Comparison of ENCODE assay signal across 10 cellular contexts in the genomic region with DNA sequence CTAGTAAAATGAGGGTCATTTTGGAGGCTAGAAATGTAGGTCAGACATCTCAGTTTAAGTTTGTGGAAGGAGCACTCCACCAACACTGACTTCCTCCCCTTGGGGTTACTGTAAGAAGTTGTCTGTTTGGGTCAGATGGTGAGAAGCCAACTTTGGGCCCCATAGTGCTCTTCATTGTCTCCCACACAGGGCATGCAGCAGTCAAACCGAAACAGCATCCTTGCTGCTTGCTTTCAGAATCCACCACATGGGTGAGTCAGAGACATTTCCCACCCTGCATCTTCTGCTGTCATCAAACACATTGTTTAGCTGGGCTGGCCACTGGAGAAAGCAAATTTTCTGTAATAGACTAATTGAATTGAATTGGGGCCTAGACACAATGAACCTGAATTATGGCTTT. TPM values are rescaled to one million over a fixed set of nuclear protein-coding genes. Genes with fewer than 3 reads are reported as not detected.
A peak's percentile ranks its signal among the peaks of the same experiment; 100 is the strongest.
DNase-seq lines count a peak whose midpoint lies in the region; ATAC-seq and TF ChIP-seq lines count a peak whose summit lies in the region.
"Had no signal": no experiment of that assay in that cellular context is flagged by ENCODE, and none has a peak within 500 bp of the region (broad histone marks: within the 10 kb centered on the region; RNA-seq: fewer than 3 reads in every experiment).

No MANE protein-coding gene starts in this region.

- H3K27me3 ChIP-seq in gastrocnemius medialis: no peaks in the 10 kb centered on the region

- no peak overlapping the region for H3K27ac ChIP-seq in gastrocnemius medialis

- no peaks in the 10 kb centered on the region for H3K4me1 ChIP-seq in gastrocnemius medialis

- H3K4me3 ChIP-seq in gastrocnemius medialis: no peak overlapping the region

- no peaks in the 10 kb centered on the region for H3K36me3 ChIP-seq in gastrocnemius medialis

- H3K4me1 Mint-ChIP-seq in activated T-helper 2 cell treated with anti-CD3 and anti-CD28 coated beads, Interferon-gamma antibody, Interleukin-2, Interleukin-4, amounts not matched to agents 10 μg/mL and 5 μg/mL and 100 μg/mL, durations not matched to agents 14 hours and 24 hours and 36 hours (ENCODE audit: low read depth): peaks cover 37% of the 10 kb centered on the region
- peaks cover 2 to 15% of the 10 kb centered on the region in 2 donors for H3K4me1 Mint-ChIP-seq in stimulated activated naive B cell treated with anti-CD40 and anti-IgM and Interleukin-4, amounts not matched to agents 10 μg/mL and 1 μg/mL and 100 μg/mL, for 72 hours

- no peaks in the 10 kb centered on the region for H3K9me3 ChIP-seq in gastrocnemius medialis

- no peak for TF ChIP-seq CTCF in gastrocnemius medialis (IDR thresholded peaks at IDR 0.05 in 4 of 5, conservative IDR thresholded peaks at IDR 0.05 in 1 of 5)

- intact Hi-C loops in activated T-helper 2 cell treated with anti-CD3 and anti-CD28 coated beads, Interferon-gamma antibody, Interleukin-2, Interleukin-4, amounts not matched to agents 10 μg/mL and 5 μg/mL and 100 μg/mL, durations not matched to agents 14 hours and 24 hours and 36 hours (cut with micrococcal nuclease): loop anchor here (1.0 to 10.0 kb wide), 5 partner anchors 28 to 767 kb away; a partner anchor contains a TSS
- intact Hi-C loops in gastrocnemius medialis (cut with DNase I; ENCODE audit: low total_unique reads): no loop called here

- no peak overlapping the region for H3K4me3 Mint-ChIP-seq in activated T-helper 2 cell treated with anti-CD3 and anti-CD28 coated beads, Interferon-gamma antibody, Interleukin-2, Interleukin-4, amounts not matched to agents 10 μg/mL and 5 μg/mL and 100 μg/mL, durations not matched to agents 14 hours and 24 hours and 36 hours (ENCODE audit: low read depth)
- no peak overlapping the region for H3K4me3 Mint-ChIP-seq in stimulated activated naive B cell treated with anti-CD40 and anti-IgM and Interleukin-4, amounts not matched to agents 10 μg/mL and 1 μg/mL and 100 μg/mL, for 72 hours

- DNase-seq in activated T-cell treated with anti-CD3 and anti-CD28 coated beads for 48 hours (ENCODE audit: low read depth): peak; percentile 69
- no peak for DNase-seq in activated T-cell treated with anti-CD3 and anti-CD28 coated beads for 4 hours
- DNase-seq in activated T-helper 2 cell treated with anti-CD3 and anti-CD28 coated beads, Interferon-gamma antibody, Interleukin-2, Interleukin-4, amounts not matched to agents 10 μg/mL and 5 μg/mL and 100 μg/mL, durations not matched to agents 14 hours and 24 hours and 36 hours (ENCODE audit: low spot score): peak; percentile 71
- DNase-seq in stimulated activated naive B cell treated with anti-CD40 and anti-IgM and Interleukin-4, amounts not matched to agents 10 μg/mL and 1 μg/mL and 100 μg/mL, for 72 hours: peak; percentile 61
- DNase-seq in H4 (ENCODE audit: low spot score): no peak
- no peak for DNase-seq in gastrocnemius medialis
- DNase-seq in A172 (ENCODE audit: low spot score): no peak

- ATAC-seq in HG03135 (IDR thresholded peaks at IDR 0.05; ENCODE audit: unreplicated experiment) (peak; percentile 99), gastrocnemius medialis (no peak)
- ATAC-seq in stimulated activated naive B cell treated with anti-CD40 and anti-IgM and Interleukin-4, amounts not matched to agents 10 μg/mL and 1 μg/mL and 100 μg/mL, for 72 hours (replicated peaks): peak; percentile 99 to 100

- TF ChIP-seq POLR2A in gastrocnemius medialis (IDR thresholded peaks at IDR 0.05): no peak

- H3K27ac Mint-ChIP-seq in activated T-helper 2 cell treated with anti-CD3 and anti-CD28 coated beads, Interferon-gamma antibody, Interleukin-2, Interleukin-4, amounts not matched to agents 10 μg/mL and 5 μg/mL and 100 μg/mL, durations not matched to agents 14 hours and 24 hours and 36 hours: no peak overlapping the region
- H3K27ac Mint-ChIP-seq in stimulated activated naive B cell treated with anti-CD40 and anti-IgM and Interleukin-4, amounts not matched to agents 10 μg/mL and 1 μg/mL and 100 μg/mL, for 72 hours: no peak overlapping the region

- peaks cover 60% of the 10 kb centered on the region for H3K27me3 Mint-ChIP-seq in activated T-helper 2 cell treated with anti-CD3 and anti-CD28 coated beads, Interferon-gamma antibody, Interleukin-2, Interleukin-4, amounts not matched to agents 10 μg/mL and 5 μg/mL and 100 μg/mL, durations not matched to agents 14 hours and 24 hours and 36 hours (ENCODE audit: low read depth)
- peaks cover 5 to 15% of the 10 kb centered on the region in 2 donors for H3K27me3 Mint-ChIP-seq in stimulated activated naive B cell treated with anti-CD40 and anti-IgM and Interleukin-4, amounts not matched to agents 10 μg/mL and 1 μg/mL and 100 μg/mL, for 72 hours

- in situ Hi-C loops in gastrocnemius medialis (cut with MboI; ENCODE audit: low sequenced_read_pairs in 4 of 4): no loop called here

- H3K9me3 Mint-ChIP-seq in activated T-helper 2 cell treated with anti-CD3 and anti-CD28 coated beads, Interferon-gamma antibody, Interleukin-2, Interleukin-4, amounts not matched to agents 10 μg/mL and 5 μg/mL and 100 μg/mL, durations not matched to agents 14 hours and 24 hours and 36 hours: no peaks in the 10 kb centered on the region
- H3K9me3 Mint-ChIP-seq in stimulated activated naive B cell treated with anti-CD40 and anti-IgM and Interleukin-4, amounts not matched to agents 10 μg/mL and 1 μg/mL and 100 μg/mL, for 72 hours: no peaks in the 10 kb centered on the region

- no peaks in the 10 kb centered on the region for H3K36me3 Mint-ChIP-seq in activated T-helper 2 cell treated with anti-CD3 and anti-CD28 coated beads, Interferon-gamma antibody, Interleukin-2, Interleukin-4, amounts not matched to agents 10 μg/mL and 5 μg/mL and 100 μg/mL, durations not matched to agents 14 hours and 24 hours and 36 hours (ENCODE audit: low read depth)
- no peaks in the 10 kb centered on the region for H3K36me3 Mint-ChIP-seq in stimulated activated naive B cell treated with anti-CD40 and anti-IgM and Interleukin-4, amounts not matched to agents 10 μg/mL and 1 μg/mL and 100 μg/mL, for 72 hours

RNA-seq across cellular contexts. Expression of a gene that starts 16.8 kb away (rescaled TPM):
- not detected in 2 replicates for total RNA-seq in activated T-helper 2 cell treated with anti-CD3 and anti-CD28 coated beads, Interferon-gamma antibody, Interleukin-2, Interleukin-4, amounts not matched to agents 10 μg/mL and 5 μg/mL and 100 μg/mL, durations not matched to agents 14 hours and 24 hours and 36 hours
- total RNA-seq in H4 (2014; rRNA removed; shearing (Covaris generic)): not detected in 2 replicates
- total RNA-seq in gastrocnemius medialis: not detected
- not detected in 2 replicates for total RNA-seq in A172 (2014; rRNA removed; shearing (Covaris generic))
- total RNA-seq: osteocyte had no signal

RNA-seq across cellular contexts. Expression of a gene that starts 41.3 kb away (rescaled TPM):
- total RNA-seq in activated T-helper 2 cell treated with anti-CD3 and anti-CD28 coated beads, Interferon-gamma antibody, Interleukin-2, Interleukin-4, amounts not matched to agents 10 μg/mL and 5 μg/mL and 100 μg/mL, durations not matched to agents 14 hours and 24 hours and 36 hours: 0.18 TPM in 1 of 2 replicates, not detected in the other
- not detected in 2 replicates for total RNA-seq in H4 (2014; rRNA removed; shearing (Covaris generic))
- total RNA-seq in gastrocnemius medialis: not detected
- total RNA-seq in A172 (2014; rRNA removed; shearing (Covaris generic)): not detected in 2 replicates
- total RNA-seq: osteocyte; T-helper 1 cell treated with Interleukin-12 subunit alpha and Interleukin-12 subunit beta and Interleukin-4 antibody, amounts not matched to agents 30 ng/mL and 1 ng/mL, for 36 hours had no signal

RNA-seq across cellular contexts. Expression of a gene that starts 57.0 kb away (rescaled TPM):
- 213 TPM in 2 replicates for total RNA-seq in activated T-helper 2 cell treated with anti-CD3 and anti-CD28 coated beads, Interferon-gamma antibody, Interleukin-2, Interleukin-4, amounts not matched to agents 10 μg/mL and 5 μg/mL and 100 μg/mL, durations not matched to agents 14 hours and 24 hours and 36 hours
- total RNA-seq in H4 (2014; rRNA removed; shearing (Covaris generic)): 157 and 161 TPM in 2 replicates
- total RNA-seq in gastrocnemius medialis: 10 to 100 TPM in 1 of 4 donors, 1 to 10 TPM in 3; 9.1 to 12.9 (median 9.8) TPM
- 163 and 198 TPM in 2 replicates for total RNA-seq in A172 (2014; rRNA removed; shearing (Covaris generic))

Comparison
In these comparisons a context has a peak if more than half of its experiments do, and no peak if none do; other contexts are left out.
1. DNase-seq: peak in activated T-cell treated with anti-CD3 and anti-CD28 coated beads for 48 hours (single experiment), activated T-helper 2 cell treated with anti-CD3 and anti-CD28 coated beads, Interferon-gamma antibody, Interleukin-2, Interleukin-4, amounts not matched to agents 10 μg/mL and 5 μg/mL and 100 μg/mL, durations not matched to agents 14 hours and 24 hours and 36 hours (single experiment) and stimulated activated naive B cell treated with anti-CD40 and anti-IgM and Interleukin-4, amounts not matched to agents 10 μg/mL and 1 μg/mL and 100 μg/mL, for 72 hours (single experiment); none in activated T-cell treated with anti-CD3 and anti-CD28 coated beads for 4 hours (single experiment), H4 (single experiment), gastrocnemius medialis (0 of 2) and A172 (single experiment).
2. ATAC-seq: peak in HG03135 (single experiment) and stimulated activated naive B cell treated with anti-CD40 and anti-IgM and Interleukin-4, amounts not matched to agents 10 μg/mL and 1 μg/mL and 100 μg/mL, for 72 hours (2 of 2); none in gastrocnemius medialis (0 of 2).
3. RNA of a gene that starts 57.0 kb away (total RNA-seq): 213 TPM in activated T-helper 2 cell treated with anti-CD3 and anti-CD28 coated beads, Interferon-gamma antibody, Interleukin-2, Interleukin-4, amounts not matched to agents 10 μg/mL and 5 μg/mL and 100 μg/mL, durations not matched to agents 14 hours and 24 hours and 36 hours, 163 to 198 TPM in A172 and 157 to 161 TPM in H4; 9.1 to 12.9 TPM in gastrocnemius medialis; every median in the first group is over 10 times any median in the second.